Comparison of ENCODE assay signal across 8 cellular contexts in the genomic region with DNA sequence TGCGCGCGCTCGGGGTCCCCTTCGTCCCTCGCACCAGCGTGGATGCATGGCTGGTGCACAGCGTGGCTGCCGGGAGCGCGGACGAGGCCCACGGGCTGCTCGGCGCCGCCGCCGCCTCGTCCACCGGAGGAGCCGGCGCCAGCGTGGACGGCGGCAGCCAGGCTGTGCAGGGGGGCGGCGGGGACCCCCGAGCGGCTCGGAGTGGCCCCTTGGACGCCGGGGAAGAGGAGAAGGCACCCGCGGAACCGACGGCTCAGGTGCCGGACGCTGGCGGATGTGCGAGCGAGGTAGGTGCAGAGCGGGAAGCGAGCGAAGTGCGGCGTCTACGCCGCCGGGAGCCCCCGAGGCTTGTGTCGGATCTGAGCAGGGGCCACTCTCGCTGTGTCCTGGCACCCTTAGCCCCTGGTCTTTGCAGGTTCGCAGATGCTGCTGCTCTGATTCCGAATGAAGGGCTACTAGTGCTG. TPM values are rescaled to one million over a fixed set of nuclear protein-coding genes. Genes with fewer than 3 reads are reported as not detected.
DNase-seq lines count a peak whose midpoint lies in the region; ATAC-seq, FAIRE-seq and TF ChIP-seq lines count a peak whose summit lies in the region.
"Not testable (repeated sequence)": the region's sequence is repeated elsewhere in the genome, so short reads cannot be mapped to it uniquely, and the experiment has no call there.

No MANE protein-coding gene starts in this region.

- BruUV-seq in GM12878 (replicated peaks; lab: Mats Ljungman, UMichigan): not testable (repeated sequence)

- peaks cover 62% of the 10 kb centered on the region for H3K79me2 ChIP-seq in GM12878 (ENCODE audit: control insufficient read depth, insufficient read depth, low read length)

- RAD21 ChIA-PET in GM12878 (lab: Charles Lee; ENCODE audit: unreplicated experiment): interaction anchor here (1.1 to 3.1 kb wide), 11 partner anchors 9 to 258 kb away, joined by 3 to 54 read pairs (median 9); a partner anchor contains a TSS

- peak overlapping the region; percentile 52 for H3K18ac ChIP-seq in neuronal stem cell (ENCODE audit: low read length)

- H2AFZ ChIP-seq in GM12878 (ENCODE audit: control insufficient read depth, low read depth, low read length): peak overlapping the region; percentile 99
- H2AFZ ChIP-seq in neuronal stem cell (ENCODE audit: low read length): peak overlapping the region; percentile 95

- not testable (repeated sequence) for H3K27me3 ChIP-seq in GM12878 (replicated peaks in 1 of 2; ENCODE audit: control insufficient read depth in 2 of 2, insufficient read depth in 2 of 2, low read length in 1 of 2); testis
- H3K27me3 ChIP-seq in right atrium auricular region (peaks cover 11 to 18% of the 10 kb centered on the region in 2 donors), neuronal stem cell (ENCODE audit: control insufficient read depth in 3 of 3, insufficient read depth in 3 of 3, low read depth in 1 of 3, low read length in 3 of 3) (peaks cover 9 to 57% (median 28%) of the 10 kb centered on the region in 3 experiments)

- under 1% methylated on average over 48 of the region's 54 CpGs for WGBS in GM12878 (ENCODE audit: insufficient coverage, insufficient replicate concordance, low lambda C conversion rate, missing lambda C conversion rate)
- WGBS in neuronal stem cell (ENCODE audit: extremely low coverage in 2 of 2, insufficient read length in 2 of 2, insufficient replicate concordance in 1 of 2), 2 donors: no CpG with 5 or more reads among the region's 54 CpGs
- WGBS in testis, 2 donors: 7% methylated on average over 42 of the region's 54 CpGs; no CpG with 5 or more reads in 1 of the 2 donors

- peak overlapping the region; percentile 97 for H3K4me3 ChIP-seq in GM08714 (ENCODE audit: low read length)
- peak overlapping the region; percentile 66 for H3K4me3 ChIP-seq in WI38 (ENCODE audit: low read depth, low read length)
- H3K4me3 ChIP-seq in GM12878: peak overlapping the region; percentile 72
- H3K4me3 ChIP-seq in right atrium auricular region: peak overlapping the region; percentile 43 to 55
- H3K4me3 ChIP-seq in neuronal stem cell (ENCODE audit: low read length in 2 of 2): peak overlapping the region; percentile 48 to 88
- H3K4me3 ChIP-seq in testis: peak overlapping the region; percentile 50 to 62

- FAIRE-seq in GM12878 (lab: Jason Lieb, UNC): not testable (repeated sequence)

- CTCF ChIA-PET in GM12878 (lab: Yijun Ruan, JAX): interaction anchor here (0.9 to 3.2 kb wide), 7 partner anchors 14 to 212 kb away, joined by 3 to 40 read pairs (median 5); a partner anchor contains a TSS

- ATAC-seq in GM21786 (IDR thresholded peaks at IDR 0.05; ENCODE audit: unreplicated experiment) (peak; percentile 14), GM12878 (peak; percentile 17)

- TF ChIP-seq RAD21 in GM12878 (IDR thresholded peaks at IDR 0.05; ENCODE audit: insufficient read depth, low read depth, low read length): not testable (repeated sequence)

- not testable (repeated sequence) for H4K8ac ChIP-seq in neuronal stem cell (ENCODE audit: low read depth, low read length)

- H3K4me1 ChIP-seq in GM12878 (ENCODE audit: control insufficient read depth, insufficient read depth, low read length) (peaks cover 29% of the 10 kb centered on the region), right atrium auricular region (peaks cover 0 to 18% of the 10 kb centered on the region in 2 donors), neuronal stem cell (ENCODE audit: control insufficient read depth in 2 of 2, insufficient read depth in 1 of 2, low read depth in 1 of 2, low read length in 2 of 2) (peaks cover 0 to 11% of the 10 kb centered on the region in 2 donors)
- not testable (repeated sequence) for H3K4me1 ChIP-seq in testis

- H2BK120ac ChIP-seq in neuronal stem cell (ENCODE audit: low read depth, low read length): not testable (repeated sequence)

- intact Hi-C loops in GM12878 (cut with micrococcal nuclease; ENCODE audit: unreplicated experiment): loop anchor here (1.0 to 5.0 kb wide), 3 partner anchors 48 to 212 kb away; a partner anchor contains a TSS
- intact Hi-C loops in testis (cut with DNase I; ENCODE audit: low total_unique reads): not testable (repeated sequence)

- H3K4ac ChIP-seq in neuronal stem cell (ENCODE audit: low read length): not testable (repeated sequence)

- POLR2A ChIA-PET in GM12878 (lab: Charles Lee): interaction anchor here (0.8 to 2.2 kb wide), 9 partner anchors 14 to 185 kb away, joined by 3 to 42 read pairs (median 6); a partner anchor contains a TSS

- peak overlapping the region; percentile 88 for H3K27ac ChIP-seq in GM12878 (ENCODE audit: control insufficient read depth, insufficient read depth)
- H3K27ac ChIP-seq in right atrium auricular region; neuronal stem cell (replicated peaks; ENCODE audit: low read length); testis: not testable (repeated sequence)

- TF ChIP-seq EP300 in GM12878 (IDR thresholded peaks at IDR 0.05; ENCODE audit: borderline replicate concordance in 1 of 2, control insufficient read depth in 1 of 2, low read depth in 2 of 2, low read length in 2 of 2): not testable (repeated sequence)

- H2BK5ac ChIP-seq in neuronal stem cell (ENCODE audit: low read length): not testable (repeated sequence)

- H4K20me1 ChIP-seq in GM12878 (ENCODE audit: control insufficient read depth, insufficient read depth): not testable (repeated sequence)

- peak; percentile 49 for DNase-seq in HT-29 (ENCODE audit: low spot score)
- DNase-seq in GM12878 (ENCODE audit: low read depth, low spot score); right atrium auricular region (ENCODE audit: low spot score); neuronal stem cell (ENCODE audit: low spot score); testis: not testable (repeated sequence)

- H3K23ac ChIP-seq in neuronal stem cell (ENCODE audit: low read depth, low read length, poor library complexity): peak overlapping the region; percentile 12

- H3K36me3 ChIP-seq in GM12878 (ENCODE audit: control insufficient read depth in 2 of 2, insufficient read depth in 2 of 2, low read length in 1 of 2); right atrium auricular region; neuronal stem cell (replicated peaks in 1 of 2; ENCODE audit: control insufficient read depth in 2 of 2, insufficient read depth in 2 of 2, low read length in 2 of 2); testis (ENCODE audit: low read depth, missing control alignments): not testable (repeated sequence)

- H3K9ac ChIP-seq in GM12878 (ENCODE audit: control insufficient read depth, insufficient read depth, low read length) (peak overlapping the region; percentile 86), neuronal stem cell (ENCODE audit: low read depth, low read length, poor library complexity) (peak overlapping the region; percentile 34)

- peak overlapping the region; percentile 98 for H3K4me2 ChIP-seq in GM12878 (ENCODE audit: control insufficient read depth, insufficient read depth)
- H3K4me2 ChIP-seq in neuronal stem cell (ENCODE audit: insufficient read depth, low read length, poor library complexity, severe bottlenecking): peak overlapping the region; percentile 95

- TF ChIP-seq POLR2A in GM12878 (IDR thresholded peaks at IDR 0.05; ENCODE audit: low read depth, low read length); testis (IDR thresholded peaks at IDR 0.05): not testable (repeated sequence)

- peak overlapping the region; percentile 31 for H2BK15ac ChIP-seq in neuronal stem cell (ENCODE audit: low read length)

- SMC1A ChIA-PET in GM12878 (lab: Charles Lee; ENCODE audit: uncharacterized antibody, unreplicated experiment): interaction anchor here (1.1 to 3.2 kb wide), 6 partner anchors 8 to 258 kb away, joined by 5 to 30 read pairs (median 8); no protein-coding TSS in a partner anchor

- not testable (repeated sequence) for H3K79me1 ChIP-seq in neuronal stem cell (ENCODE audit: low read depth, low read length)

- in situ Hi-C loops in GM12878 (cut with MboI): not testable (repeated sequence)

- H3K9me3 ChIP-seq in GM12878 (replicated peaks; ENCODE audit: control insufficient read depth, insufficient read depth, low read length); right atrium auricular region; neuronal stem cell (replicated peaks in 1 of 2; ENCODE audit: control insufficient read depth in 2 of 2, insufficient read depth in 1 of 2, low read depth in 1 of 2, low read length in 2 of 2); testis: not testable (repeated sequence)

- not testable (repeated sequence) for H4K91ac ChIP-seq in neuronal stem cell (ENCODE audit: low read depth, low read length, poor library complexity)

- H3K14ac ChIP-seq in neuronal stem cell (ENCODE audit: low read length): not testable (repeated sequence)

- not testable (repeated sequence) for H2AK5ac ChIP-seq in neuronal stem cell (ENCODE audit: low read depth, low read length)

- not testable (repeated sequence) for H2BK12ac ChIP-seq in neuronal stem cell (ENCODE audit: low read length)

- not testable (repeated sequence) for TF ChIP-seq CTCF in WI38 (IDR thresholded peaks at IDR 0.05; ENCODE audit: low read depth, low read length); GM12878 (IDR thresholded peaks at IDR 0.05 in 2 of 3, conservative IDR thresholded peaks at IDR 0.05 in 1 of 3; ENCODE audit: control insufficient read depth in 2 of 3, extremely low read depth in 1 of 3, insufficient read depth in 1 of 3, low read depth in 3 of 3, low read length in 3 of 3); right atrium auricular region (IDR thresholded peaks at IDR 0.05); testis (IDR thresholded peaks at IDR 0.05)

RNA-seq across cellular contexts. Expression of a gene that starts 0.8 kb away (rescaled TPM):
- 43.7 and 45.3 TPM in 2 replicates for total RNA-seq in HT-29 (2014; rRNA removed; shearing (Covaris generic))
- 31.0 and 35.3 TPM in 2 replicates for total RNA-seq in GM12878 (2013; cell fraction: nucleolus; rRNA removed)
- 17.2 and 17.4 TPM in 2 replicates for total RNA-seq in GM12878 (2014; rRNA removed)
- 21.0 and 21.2 TPM in 2 replicates for total RNA-seq in GM12878 (2014; rRNA removed; fragmentation: Illumina TruSeq; extraction: Trizol)
- total RNA-seq in GM12878 (2021): 14.5 and 15.7 TPM in 2 replicates
- polyA plus RNA-seq in GM12878 (2011; ENCODE audit: low read depth): 4.8 TPM
- polyA plus RNA-seq in GM12878 (2011; rRNA removed): 34.9 and 45.3 TPM in 2 replicates
- 11.7 and 17.7 TPM in 2 replicates for polyA plus RNA-seq in GM12878 (2011; cell fraction: cytosol; rRNA removed)
- polyA plus RNA-seq in GM12878 (2011; cell fraction: nucleus; rRNA removed): 14.0 and 14.4 TPM in 2 replicates
- 6.8 and 11.8 TPM in 2 replicates for polyA plus RNA-seq in GM12878 (2012)
- polyA plus RNA-seq in GM12878 (2014; fragmentation: Illumina TruSeq; extraction: Trizol): 21.6 and 24.9 TPM in 2 replicates
- 1 to 10 TPM; 4.9 to 8.9 TPM for polyA plus RNA-seq in GM12878 (2014; fragmentation: Nextera tagmentation; extraction: Ambion mirVana)
- polyA plus RNA-seq in GM12878 (2014; rRNA removed): 10.2 and 11.5 TPM in 2 replicates
- 1 to 10 TPM; 4.4 to 6.8 TPM for polyA plus RNA-seq in GM12878 (2016; fragmentation: Nextera tagmentation; extraction: Ambion mirVana)
- 20.6 and 35.0 TPM in 2 replicates for polyA minus RNA-seq in GM12878 (2011; rRNA and poly(A)+ RNA removed)
- 11.5 and 11.9 TPM in 2 replicates for polyA minus RNA-seq in GM12878 (2011; cell fraction: cytosol; rRNA and poly(A)+ RNA removed)
- polyA minus RNA-seq in GM12878 (2011; cell fraction: nucleus; rRNA and poly(A)+ RNA removed): 11.0 and 12.6 TPM in 2 replicates
- total RNA-seq in right atrium auricular region: 1 to 10 TPM in 1 of 2 donors, under 1 TPM in 1; 0.63 to 1.8 TPM
- polyA plus RNA-seq in neuronal stem cell (2013, experiment 1 of 2): 4.0 TPM
- 4.1 TPM for polyA plus RNA-seq in neuronal stem cell (2013, experiment 2 of 2)
- total RNA-seq in testis: 1 to 10 TPM; 3.3 to 4.2 TPM
- 4.2 TPM for polyA plus RNA-seq in testis (ENCODE audit: insufficient read depth, low read depth, low replicate concordance)

RNA-seq across cellular contexts. Expression of a gene that starts 47.7 kb away (rescaled TPM):
- total RNA-seq in HT-29 (2014; rRNA removed; shearing (Covaris generic)): 237 and 272 TPM in 2 replicates
- 404 and 419 TPM in 2 replicates for total RNA-seq in GM12878 (2013; cell fraction: nucleolus; rRNA removed)
- 295 and 319 TPM in 2 replicates for total RNA-seq in GM12878 (2014; rRNA removed)
- 603 and 632 TPM in 2 replicates for total RNA-seq in GM12878 (2014; rRNA removed; fragmentation: Illumina TruSeq; extraction: Trizol)
- total RNA-seq in GM12878 (2021): 699 and 740 TPM in 2 replicates
- polyA plus RNA-seq in GM12878 (2011; ENCODE audit: low read depth): 532 TPM
- 721 and 1,149 TPM in 2 replicates for polyA plus RNA-seq in GM12878 (2011; rRNA removed)
- 265 and 307 TPM in 2 replicates for polyA plus RNA-seq in GM12878 (2011; cell fraction: cytosol; rRNA removed)
- 577 and 864 TPM in 2 replicates for polyA plus RNA-seq in GM12878 (2011; cell fraction: nucleus; rRNA removed)
- polyA plus RNA-seq in GM12878 (2012): 686 TPM in 2 replicates
- 1,357 and 1,719 TPM in 2 replicates for polyA plus RNA-seq in GM12878 (2014; fragmentation: Illumina TruSeq; extraction: Trizol)
- polyA plus RNA-seq in GM12878 (2014; fragmentation: Nextera tagmentation; extraction: Ambion mirVana): 1,000 to 10,000 TPM in 1 of 2 experiments, 100 to 1,000 TPM in 1; 726 to 1,124 TPM
- 1,063 and 1,240 TPM in 2 replicates for polyA plus RNA-seq in GM12878 (2014; rRNA removed)
- polyA plus RNA-seq in GM12878 (2016; fragmentation: Nextera tagmentation; extraction: Ambion mirVana): 1,000 to 10,000 TPM; 1,359 to 1,396 TPM
- 198 and 212 TPM in 2 replicates for polyA minus RNA-seq in GM12878 (2011; rRNA and poly(A)+ RNA removed)
- polyA minus RNA-seq in GM12878 (2011; cell fraction: cytosol; rRNA and poly(A)+ RNA removed): 167 and 191 TPM in 2 replicates
- polyA minus RNA-seq in GM12878 (2011; cell fraction: nucleus; rRNA and poly(A)+ RNA removed): 133 and 235 TPM in 2 replicates
- total RNA-seq in right atrium auricular region: 100 to 1,000 TPM; 124 to 160 TPM
- polyA plus RNA-seq in neuronal stem cell (2013, experiment 1 of 2): 904 TPM
- polyA plus RNA-seq in neuronal stem cell (2013, experiment 2 of 2): 913 TPM
- total RNA-seq in testis: 100 to 1,000 TPM; 343 to 372 TPM
- 659 TPM for polyA plus RNA-seq in testis (ENCODE audit: insufficient read depth, low read depth, low replicate concordance)

RNA-seq across cellular contexts. Expression of a gene that starts 48.7 kb away (rescaled TPM):
- total RNA-seq in HT-29 (2014; rRNA removed; shearing (Covaris generic)): 154 and 163 TPM in 2 replicates
- total RNA-seq in GM12878 (2013; cell fraction: nucleolus; rRNA removed): 188 TPM in 2 replicates
- total RNA-seq in GM12878 (2014; rRNA removed) (153 and 181 TPM in 2 replicates), GM12878 (2014; rRNA removed; fragmentation: Illumina TruSeq; extraction: Trizol) (303 and 305 TPM in 2 replicates), GM12878 (2021) (194 and 201 TPM in 2 replicates), right atrium auricular region (10 to 100 TPM; 37.9 to 43.3 TPM), testis (100 to 1,000 TPM in 1 of 2 donors, 10 to 100 TPM in 1; 95.7 to 116 TPM)
- 71.4 TPM for polyA plus RNA-seq in GM12878 (2011; ENCODE audit: low read depth)
- polyA plus RNA-seq in GM12878 (2011; rRNA removed) (238 and 407 TPM in 2 replicates), GM12878 (2014; fragmentation: Illumina TruSeq; extraction: Trizol) (307 and 369 TPM in 2 replicates), GM12878 (2014; fragmentation: Nextera tagmentation; extraction: Ambion mirVana) (100 to 1,000 TPM; 205 to 247 TPM), GM12878 (2014; rRNA removed) (191 and 239 TPM in 2 replicates), GM12878 (2016; fragmentation: Nextera tagmentation; extraction: Ambion mirVana) (100 to 1,000 TPM; 205 to 212 TPM), testis (ENCODE audit: insufficient read depth, low read depth, low replicate concordance) (137 TPM)
- polyA plus RNA-seq in GM12878 (2011; cell fraction: cytosol; rRNA removed): 70.7 and 72.5 TPM in 2 replicates
- 112 and 122 TPM in 2 replicates for polyA plus RNA-seq in GM12878 (2011; cell fraction: nucleus; rRNA removed)
- 150 and 167 TPM in 2 replicates for polyA plus RNA-seq in GM12878 (2012)
- polyA minus RNA-seq in GM12878 (2011; rRNA and poly(A)+ RNA removed): 44.8 and 66.0 TPM in 2 replicates
- 27.1 and 39.7 TPM in 2 replicates for polyA minus RNA-seq in GM12878 (2011; cell fraction: cytosol; rRNA and poly(A)+ RNA removed)
- 83.8 and 123 TPM in 2 replicates for polyA minus RNA-seq in GM12878 (2011; cell fraction: nucleus; rRNA and poly(A)+ RNA removed)
- 207 TPM for polyA plus RNA-seq in neuronal stem cell (2013, experiment 1 of 2)
- 215 TPM for polyA plus RNA-seq in neuronal stem cell (2013, experiment 2 of 2)
